27 cellular contexts compared by ENCODE assay signal in genomic region chr15:69189157-69189556, GRCh38. TPM values are rescaled to one million over a fixed set of nuclear protein-coding genes. Genes with fewer than 3 reads are reported as not detected.
DNase-seq lines count a peak whose midpoint lies in the region; ATAC-seq, FAIRE-seq and TF ChIP-seq lines count a peak whose summit lies in the region.
"Had no signal": no experiment of that assay in that cellular context is flagged by ENCODE, and none has a peak within 500 bp of the region (broad histone marks: within the 10 kb centered on the region; RNA-seq: fewer than 3 reads in every experiment).

No MANE protein-coding gene starts in this region.

- no peak for FAIRE-seq in bronchial epithelial cell (lab: Jason Lieb, UNC)
- FAIRE-seq: A204.1, GM12878, GM12892, GM18507 had no signal

- H3K27ac ChIP-seq in foreskin keratinocyte: no peak overlapping the region
- H3K27ac ChIP-seq: BLaER1 had no signal

- H3K27me3 ChIP-seq in bronchial epithelial cell (ENCODE audit: control insufficient read depth, insufficient read depth, low read length) (no peaks in the 10 kb centered on the region), foreskin keratinocyte (no peaks in the 10 kb centered on the region)
- H3K27me3 ChIP-seq: BE2C, BLaER1 had no signal

- DNase-seq in bronchial epithelial cell (ENCODE audit: low read depth) (peak; percentile 86), foreskin keratinocyte (peak; percentile 33 to 66)
- no peak for DNase-seq in activated naive CD4-positive, alpha-beta T cell (lab: John Stamatoyannopoulos, UW)
- DNase-seq: 8988T; ACHN; BE2C; C1 segment of cervical spinal cord; CD4-positive, alpha-beta memory T cell; CD4-positive, CD25-positive, alpha-beta regulatory T cell; CD8-positive, alpha-beta memory T cell; COR-L47; DMS 273 treated with DMSO at 0.1 percent for 48 hours; DMS153; DMS53; DMS79; DND-41; EL; GDM1 had no signal

- no peaks in the 10 kb centered on the region for H3K36me3 ChIP-seq in bronchial epithelial cell (ENCODE audit: control insufficient read depth, insufficient read depth, low read length)
- H3K36me3 ChIP-seq: BE2C had no signal

- TF ChIP-seq CTCF in bronchial epithelial cell (IDR thresholded peaks at IDR 0.05; ENCODE audit: insufficient read depth, low read length, severe bottlenecking): no peak
- no peak for TF ChIP-seq CTCF in foreskin keratinocyte (conservative IDR thresholded peaks at IDR 0.05)

- ATAC-seq in esophagus mucosa: peak; percentile 64
- ATAC-seq in foreskin keratinocyte: peak; percentile 19
- ATAC-seq in HG03280 (IDR thresholded peaks at IDR 0.05; ENCODE audit: unreplicated experiment): no peak
- ATAC-seq in HG03097 (IDR thresholded peaks at IDR 0.05; ENCODE audit: low FRiP score, unreplicated experiment): no peak
- ATAC-seq in HG03469 (IDR thresholded peaks at IDR 0.05; ENCODE audit: unreplicated experiment): no peak
- ATAC-seq: GM12878 had no signal

- H3K4me1 ChIP-seq in foreskin keratinocyte: peaks cover 8% of the 10 kb centered on the region
- H3K4me1 ChIP-seq: BLaER1 had no signal

- H3K4me3 ChIP-seq in bronchial epithelial cell (ENCODE audit: low read depth, low read length): no peak overlapping the region
- H3K4me3 ChIP-seq: BLaER1, GM12878 had no signal

RNA-seq across cellular contexts. Expression of gene GLCE, which starts 28.7 kb away (rescaled TPM):
- total RNA-seq in bronchial epithelial cell (43.0 and 46.3 TPM in 2 replicates), esophagus mucosa (16.0 TPM), foreskin keratinocyte (19.4 and 20.5 TPM in 2 replicates)
- 8.3 and 8.7 TPM in 2 replicates for polyA plus RNA-seq in foreskin keratinocyte

Comparison
In these comparisons a context has a peak if more than half of its experiments do, and no peak if none do; other contexts are left out.
1. DNase-seq: peak in bronchial epithelial cell (single experiment) and foreskin keratinocyte (2 of 2); none in activated naive CD4-positive, alpha-beta T cell (0 of 4).
2. ATAC-seq: peak in esophagus mucosa (single experiment) and foreskin keratinocyte (single experiment); none in HG03280 (single experiment), HG03097 (single experiment) and HG03469 (single experiment).